Comparison of ENCODE assay signal across 10 cellular contexts in the genomic region with DNA sequence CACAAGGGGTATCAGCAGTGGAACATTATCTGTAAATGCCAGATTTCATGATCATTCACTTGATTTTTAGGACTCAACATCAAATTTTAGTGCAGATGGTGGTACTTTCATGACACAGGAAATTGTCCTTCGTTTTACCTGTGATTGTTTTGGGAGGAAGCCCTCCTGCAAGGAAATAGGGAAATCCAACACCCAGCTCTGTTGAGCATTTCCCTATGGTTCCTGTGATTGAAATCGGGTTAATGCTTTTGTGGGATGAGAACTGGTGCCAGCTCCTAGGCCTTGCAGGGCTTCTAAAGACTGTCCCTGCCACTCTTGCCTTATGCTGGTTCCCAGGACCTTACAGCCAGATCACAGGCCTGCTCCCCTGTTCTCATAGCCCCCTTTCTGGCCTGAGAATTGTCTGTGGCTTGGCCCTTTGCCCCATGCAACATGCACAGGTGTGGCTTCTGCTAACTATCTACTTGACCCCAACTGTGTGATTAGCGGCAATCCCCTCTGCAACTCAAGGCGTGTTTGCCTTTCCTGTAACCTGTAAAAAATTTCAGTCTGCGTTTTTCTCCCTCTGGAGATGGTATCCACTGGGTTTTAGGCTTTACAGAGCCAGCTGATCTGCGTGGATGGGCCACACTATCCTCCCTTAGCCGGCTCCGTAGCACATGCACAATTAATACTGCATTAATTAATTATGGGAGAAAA.
A peak's percentile ranks its signal among the peaks of the same experiment; 100 is the strongest.
DNase-seq lines count a peak whose midpoint lies in the region; ATAC-seq, FAIRE-seq and TF ChIP-seq lines count a peak whose summit lies in the region.
"Had no signal": no experiment of that assay in that cellular context is flagged by ENCODE, and none has a peak within 500 bp of the region (broad histone marks: within the 10 kb centered on the region; RNA-seq: fewer than 3 reads in every experiment).

No MANE protein-coding gene starts in this region.

- peaks cover 89% of the 10 kb centered on the region for H3K4me1 Mint-ChIP-seq in CD14-positive monocyte
- peaks cover 80% of the 10 kb centered on the region for H3K4me1 Mint-ChIP-seq in chondrocyte (ENCODE audit: low read depth)

- H3K4me3 Mint-ChIP-seq in CD14-positive monocyte (no peak overlapping the region), chondrocyte (ENCODE audit: unreplicated experiment) (no peak overlapping the region)

- peak; percentile 30 for TF ChIP-seq POLR2A in GM19099 (IDR thresholded peaks at IDR 0.05; ENCODE audit: extremely low read depth, insufficient read length, low read depth)

- H3K36me3 Mint-ChIP-seq in CD14-positive monocyte (peaks cover 37 to 40% of the 10 kb centered on the region in 2 donors), chondrocyte (ENCODE audit: low read depth) (peaks cover 4% of the 10 kb centered on the region)

- peak overlapping the region; percentile 89 to 97 (median 94) for H3K27ac Mint-ChIP-seq in CD14-positive monocyte
- peak overlapping the region; percentile 14 for H3K27ac Mint-ChIP-seq in chondrocyte (ENCODE audit: unreplicated experiment)

- H3K36me3 ChIP-seq in kidney (ENCODE audit: control insufficient read depth in 1 of 2, insufficient read depth in 2 of 2, low read length in 2 of 2) = no peaks in the 10 kb centered on the region
- H3K36me3 ChIP-seq: right atrium auricular region had no signal

- TF ChIP-seq CTCF in CD14-positive monocyte (IDR thresholded peaks at IDR 0.05) (no peak), chondrocyte (IDR thresholded peaks at IDR 0.05) (no peak), kidney (IDR thresholded peaks at IDR 0.05; ENCODE audit: borderline replicate concordance, extremely low read depth, insufficient read depth) (no peak)

- no peak overlapping the region for H3K27ac ChIP-seq in kidney (ENCODE audit: low read depth in 2 of 2, low read length in 2 of 2)

- peak; percentile 45 for ATAC-seq in HG03039 (IDR thresholded peaks at IDR 0.05; ENCODE audit: unreplicated experiment)

- DNase-seq in CD14-positive monocyte (ENCODE audit: low spot score) = no peak
- no peak for DNase-seq in chondrocyte (ENCODE audit: low spot score)
- DNase-seq in KG1 (lab: John Stamatoyannopoulos, UW) = no peak
- DNase-seq in kidney = no peak
- no peak for DNase-seq in NCI-H146 treated with DMSO at 0.1 percent for 48 hours (lab: John Stamatoyannopoulos, UW; ENCODE audit: unreplicated experiment)
- no peak for DNase-seq in activated CD4-positive, alpha-beta T cell treated with anti-CD3 and anti-CD28 coated beads for 4 hours
- DNase-seq: NCI-H2081 treated with DMSO at 0.1 percent for 48 hours had no signal

- H3K4me1 ChIP-seq in kidney (ENCODE audit: control insufficient read depth in 1 of 2, insufficient read depth in 1 of 2, low read depth in 1 of 2, low read length in 2 of 2) = peaks cover 19 to 22% of the 10 kb centered on the region in 2 donors

- intact Hi-C loops in CD14-positive monocyte (cut with micrococcal nuclease) = loop anchor here in 1 of 2 donors (5.0 kb wide), 1 partner anchor 45 kb away; no protein-coding TSS in a partner anchor
- intact Hi-C loops in kidney (cut with DNase I) = no loop called here

- H3K9ac ChIP-seq in kidney (ENCODE audit: low read length in 2 of 2) = no peak overlapping the region

- H3K4me3 ChIP-seq in kidney (ENCODE audit: low read length in 2 of 2) = no peak overlapping the region
- H3K4me3 ChIP-seq: right atrium auricular region had no signal

- no peak for FAIRE-seq in kidney (lab: Jason Lieb, UNC)

- H3K27me3 Mint-ChIP-seq in CD14-positive monocyte (ENCODE audit: low read depth in 3 of 3) (no peaks in the 10 kb centered on the region), chondrocyte (ENCODE audit: low read depth) (no peaks in the 10 kb centered on the region)

- H3K9me3 ChIP-seq in kidney (ENCODE audit: control insufficient read depth in 1 of 2, low read length in 2 of 2) = no peaks in the 10 kb centered on the region
- H3K9me3 ChIP-seq: right atrium auricular region had no signal

- H3K9me3 Mint-ChIP-seq in CD14-positive monocyte (peaks cover 0 to 2% (median 0%) of the 10 kb centered on the region in 7 donors), chondrocyte (ENCODE audit: low read depth) (no peaks in the 10 kb centered on the region)
